ENCODE assay signal across 27 cellular contexts in the genomic region with DNA sequence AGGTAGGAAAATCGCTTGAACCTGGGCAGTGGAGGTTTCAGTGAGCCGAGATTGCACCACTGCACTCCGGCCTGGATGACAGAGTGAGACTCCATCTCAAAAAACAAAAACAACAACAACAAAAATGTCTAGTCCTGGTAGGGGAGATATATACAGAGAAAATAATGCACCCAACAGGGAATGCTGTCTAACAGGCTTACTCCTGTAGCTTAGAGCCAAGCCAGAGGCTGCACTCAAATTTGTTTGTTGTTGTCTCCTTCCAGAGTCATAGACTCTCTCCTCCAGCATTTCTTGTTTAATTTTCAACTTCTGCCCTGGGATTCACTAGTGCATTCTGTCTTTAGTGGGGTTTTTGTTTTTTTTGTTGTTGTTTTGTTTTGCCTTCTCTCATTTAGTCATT. TPM values are rescaled to one million over a fixed set of nuclear protein-coding genes. Genes with fewer than 3 reads are reported as not detected.
DNase-seq lines count a peak whose midpoint lies in the region; ATAC-seq lines count a peak whose summit lies in the region.
"Had no signal": no experiment of that assay in that cellular context is flagged by ENCODE, and none has a peak within 500 bp of the region (broad histone marks: within the 10 kb centered on the region; RNA-seq: fewer than 3 reads in every experiment).

No MANE protein-coding gene starts in this region.

- H3K4me3 Mint-ChIP-seq in activated naive CD8-positive, alpha-beta T cell treated with anti-CD3 and anti-CD28 coated beads, Interleukin-2, amount 10 ng/mL, durations not matched to agents 7 days and 5 days, result peak overlapping the region; percentile 17
- no peak overlapping the region for H3K4me3 Mint-ChIP-seq in activated naive CD8-positive, alpha-beta T cell treated with anti-CD3 and anti-CD28 coated beads, Interleukin-2, amount 50 U/mL, for 24 hours
- H3K4me3 Mint-ChIP-seq: activated CD8-positive, alpha-beta T cell treated with anti-CD3 and anti-CD28 coated beads for 36 hours; activated naive CD4-positive, alpha-beta T cell treated with anti-CD3 and anti-CD28 coated beads, Interleukin-2, amount 50 U/mL, for 24 hours; endodermal cell; neural crest cell; T-helper 1 cell treated with Interleukin-12 subunit alpha and Interleukin-12 subunit beta and Interleukin-4 antibody, amounts not matched to agents 30 μg/mL and 1 μg/mL, for 36 hours had no signal

- peaks cover 15% of the 10 kb centered on the region for H3K79me1 ChIP-seq in trophoblast cell (ENCODE audit: low read length)

- H3K79me2 ChIP-seq in trophoblast cell (ENCODE audit: control insufficient read depth, insufficient read depth, low read length, poor library complexity), result peaks cover 6% of the 10 kb centered on the region

- no peak overlapping the region for H3K14ac ChIP-seq in trophoblast cell (ENCODE audit: low read length)

- POLR2A ChIA-PET in activated naive CD8-positive, alpha-beta T cell treated with anti-CD3 and anti-CD28 coated beads, Interleukin-2, amount 10 ng/mL, durations not matched to agents 7 days and 5 days (lab: Charles Lee), result interaction anchor here (1.9 kb wide), 1 partner anchor 841 kb away, joined by 8 read pairs; a partner anchor contains a TSS

- H3K36me3 ChIP-seq in SK-N-MC (ENCODE audit: insufficient read depth, low read length) (peaks cover 2% of the 10 kb centered on the region; the same call in 1 of the 2 replicates), trophoblast cell (ENCODE audit: control insufficient read depth in 1 of 2, insufficient read depth in 2 of 2, low read length in 2 of 2) (no peaks in the 10 kb centered on the region)
- H3K36me3 ChIP-seq: left lung, right atrium auricular region, tibial nerve had no signal

- H3K4ac ChIP-seq in trophoblast cell (ENCODE audit: low read depth, low read length), result no peak overlapping the region

- no peak overlapping the region for H2BK120ac ChIP-seq in trophoblast cell (ENCODE audit: insufficient read depth, low read length, poor library complexity)

- H2BK12ac ChIP-seq in trophoblast cell (ENCODE audit: low read length), result no peak overlapping the region

- peaks cover 12% of the 10 kb centered on the region for H3K36me3 Mint-ChIP-seq in activated naive CD8-positive, alpha-beta T cell treated with anti-CD3 and anti-CD28 coated beads, Interleukin-2, amount 10 ng/mL, durations not matched to agents 7 days and 5 days
- H3K36me3 Mint-ChIP-seq in activated naive CD8-positive, alpha-beta T cell treated with anti-CD3 and anti-CD28 coated beads, Interleukin-2, amount 50 U/mL, for 24 hours (ENCODE audit: low read depth), result peaks cover 8% of the 10 kb centered on the region

- no peak overlapping the region for H4K12ac ChIP-seq in trophoblast cell (ENCODE audit: low read depth, low read length)

- H3K27me3 Mint-ChIP-seq in activated naive CD8-positive, alpha-beta T cell treated with anti-CD3 and anti-CD28 coated beads, Interleukin-2, amount 10 ng/mL, durations not matched to agents 7 days and 5 days, result peaks cover 12% of the 10 kb centered on the region
- peaks cover 12% of the 10 kb centered on the region for H3K27me3 Mint-ChIP-seq in activated naive CD8-positive, alpha-beta T cell treated with anti-CD3 and anti-CD28 coated beads, Interleukin-2, amount 50 U/mL, for 24 hours
- H3K27me3 Mint-ChIP-seq: activated naive CD4-positive, alpha-beta T cell treated with anti-CD3 and anti-CD28 coated beads, Interleukin-2, amount 50 U/mL, for 24 hours had no signal

- no CpG with 5 or more reads among the region's 3 CpGs for WGBS in trophoblast cell (ENCODE audit: extremely low coverage, insufficient coverage, insufficient read length)

- peak overlapping the region; percentile 0 for H3K27ac Mint-ChIP-seq in activated naive CD8-positive, alpha-beta T cell treated with anti-CD3 and anti-CD28 coated beads, Interleukin-2, amount 10 ng/mL, durations not matched to agents 7 days and 5 days
- no peak overlapping the region for H3K27ac Mint-ChIP-seq in activated naive CD8-positive, alpha-beta T cell treated with anti-CD3 and anti-CD28 coated beads, Interleukin-2, amount 50 U/mL, for 24 hours
- H3K27ac Mint-ChIP-seq: activated CD8-positive, alpha-beta T cell treated with anti-CD3 and anti-CD28 coated beads for 36 hours; activated naive CD4-positive, alpha-beta T cell treated with anti-CD3 and anti-CD28 coated beads, Interleukin-2, amount 50 U/mL, for 24 hours; endodermal cell; T-helper 1 cell treated with Interleukin-12 subunit alpha and Interleukin-12 subunit beta and Interleukin-4 antibody, amounts not matched to agents 30 μg/mL and 1 μg/mL, for 36 hours had no signal

- H4K8ac ChIP-seq in trophoblast cell (ENCODE audit: low read depth, low read length), result no peak overlapping the region

- H2AK5ac ChIP-seq in trophoblast cell (ENCODE audit: low read length), result no peak overlapping the region

- no peaks in the 10 kb centered on the region for H3K27me3 ChIP-seq in trophoblast cell (ENCODE audit: insufficient read depth, low read length)
- H3K27me3 ChIP-seq: left lung, right atrium auricular region had no signal

- no peak overlapping the region for H3K18ac ChIP-seq in trophoblast cell (ENCODE audit: low read length)

- H3K4me2 ChIP-seq in trophoblast cell (ENCODE audit: low read length), result no peak overlapping the region

- H3K27ac ChIP-seq in SK-N-MC (0 out of 2 replicates have a peak overlapping the region, but pooled peaks have one; percentile 6), trophoblast cell (ENCODE audit: low read depth, low read length) (no peak overlapping the region)

- intact Hi-C loops in cardiac septum (cut with DNase I) (loop anchor here (10.0 kb wide), 2 partner anchors 208 to 278 kb away; no protein-coding TSS in a partner anchor), sciatic nerve (cut with DNase I) (loop anchor here (10.0 kb wide), 1 partner anchor 278 kb away; no protein-coding TSS in a partner anchor)

- H2AFZ ChIP-seq in trophoblast cell (ENCODE audit: insufficient read depth, low read length, poor library complexity), result no peak overlapping the region

- no peak overlapping the region for H3K9ac ChIP-seq in SK-N-MC (ENCODE audit: insufficient read length)
- no peak overlapping the region for H3K9ac ChIP-seq in trophoblast cell (ENCODE audit: low read length)
- H3K9ac ChIP-seq: SK-N-SH had no signal

- DNase-seq in activated naive CD8-positive, alpha-beta T cell treated with anti-CD3 and anti-CD28 coated beads, Interleukin-2, amount 10 ng/mL, durations not matched to agents 7 days and 5 days, result no peak
- DNase-seq in activated naive CD8-positive, alpha-beta T cell treated with anti-CD3 and anti-CD28 coated beads, Interleukin-2, amount 50 U/mL, for 24 hours, result no peak
- DNase-seq in SK-N-MC (ENCODE audit: low read depth, low spot score) (no peak), trophoblast cell (peak; percentile 75 to 87), cardiac septum (ENCODE audit: low spot score) (no peak), germinal center (ENCODE audit: low spot score) (no peak), sciatic nerve (ENCODE audit: low spot score) (no peak), RPMI8226 (no peak)
- DNase-seq: activated CD4-positive, CD25-positive, alpha-beta regulatory T cell treated with anti-CD3 and anti-CD28 coated beads, Interleukin-2, amount 50 U/mL, for 72 hours; activated CD8-positive, alpha-beta T cell treated with anti-CD3 and anti-CD28 coated beads for 36 hours; caudate nucleus; left lung; mesenchymal stem cell; NCI-H1105; NCI-H187 treated with DMSO at 0.1 percent for 48 hours; NCI-H2171 treated with DMSO at 0.1 percent for 48 hours; NCI-H510A treated with DMSO at 0.1 percent for 48 hours; SK-N-SH; stimulated activated CD4-positive, alpha-beta T cell treated with anti-CD3 and anti-CD28 coated beads, Interleukin-1b, Interleukin-23, amount 100 ng/mL, for 48 hours; stimulated activated naive CD8-positive, alpha-beta T cell treated with anti-CD3 and anti-CD28 coated beads, Interleukin-15, amount 100 ng/mL, for 72 hours had no signal

- no peak overlapping the region for H4K91ac ChIP-seq in trophoblast cell (ENCODE audit: low read depth, low read length)

- H3K4me3 ChIP-seq in SK-N-MC (no peak overlapping the region), trophoblast cell (ENCODE audit: low read depth, low read length) (no peak overlapping the region)
- H3K4me3 ChIP-seq: K562, left lung, right atrium auricular region, tibial nerve had no signal

- peaks cover 18% of the 10 kb centered on the region for H3K4me1 Mint-ChIP-seq in activated naive CD8-positive, alpha-beta T cell treated with anti-CD3 and anti-CD28 coated beads, Interleukin-2, amount 10 ng/mL, durations not matched to agents 7 days and 5 days
- peaks cover 36% of the 10 kb centered on the region for H3K4me1 Mint-ChIP-seq in activated naive CD8-positive, alpha-beta T cell treated with anti-CD3 and anti-CD28 coated beads, Interleukin-2, amount 50 U/mL, for 24 hours
- H3K4me1 Mint-ChIP-seq: endodermal cell had no signal

- ATAC-seq in activated naive CD8-positive, alpha-beta T cell treated with anti-CD3 and anti-CD28 coated beads, Interleukin-2, amount 10 ng/mL, durations not matched to agents 7 days and 5 days (ENCODE audit: low read depth), result no peak
- ATAC-seq in activated naive CD8-positive, alpha-beta T cell treated with anti-CD3 and anti-CD28 coated beads, Interleukin-2, amount 50 U/mL, for 24 hours, result no peak
- no peak for ATAC-seq in sciatic nerve
- ATAC-seq: activated CD8-positive, alpha-beta T cell treated with anti-CD3 and anti-CD28 coated beads for 36 hours had no signal

- H3K9me3 Mint-ChIP-seq in activated naive CD8-positive, alpha-beta T cell treated with anti-CD3 and anti-CD28 coated beads, Interleukin-2, amount 10 ng/mL, durations not matched to agents 7 days and 5 days, result peaks cover 6% of the 10 kb centered on the region
- H3K9me3 Mint-ChIP-seq in activated naive CD8-positive, alpha-beta T cell treated with anti-CD3 and anti-CD28 coated beads, Interleukin-2, amount 50 U/mL, for 24 hours, result peaks cover 4% of the 10 kb centered on the region
- H3K9me3 Mint-ChIP-seq: activated naive CD4-positive, alpha-beta T cell treated with anti-CD3 and anti-CD28 coated beads, Interleukin-2, amount 50 U/mL, for 24 hours; stimulated activated naive CD8-positive, alpha-beta T cell treated with anti-CD3 and anti-CD28 coated beads, Interleukin-15, amount 100 ng/mL, for 72 hours had no signal

- no peak overlapping the region for H3K23ac ChIP-seq in trophoblast cell (ENCODE audit: low read length)

- H2BK5ac ChIP-seq in trophoblast cell (ENCODE audit: low read depth, low read length, poor library complexity), result no peak overlapping the region

- H3K9me3 ChIP-seq in SK-N-MC (ENCODE audit: low read depth, low read length) (no peaks in the 10 kb centered on the region), trophoblast cell (ENCODE audit: insufficient read depth, low read depth, low read length) (peaks cover 1% of the 10 kb centered on the region)
- H3K9me3 ChIP-seq: left lung, right atrium auricular region, SK-N-SH, tibial nerve had no signal

- H3K4me1 ChIP-seq in trophoblast cell (ENCODE audit: control insufficient read depth in 1 of 2, insufficient read depth in 2 of 2, low read length in 2 of 2), result peaks cover 6 to 7% of the 10 kb centered on the region in 2 experiments

RNA-seq across cellular contexts. Expression of a gene that starts 4.6 kb away (rescaled TPM):
- total RNA-seq in activated naive CD8-positive, alpha-beta T cell treated with anti-CD3 and anti-CD28 coated beads, Interleukin-2, amount 10 ng/mL, durations not matched to agents 7 days and 5 days, result 100 to 1,000 TPM; 222 to 243 TPM
- 183 and 193 TPM in 2 replicates for polyA plus RNA-seq in trophoblast cell (2013)
- total RNA-seq in cardiac septum (62.1 TPM), sciatic nerve (104 TPM)

Comparison
In these comparisons a context has a peak if more than half of its experiments do, and no peak if none do; other contexts are left out.
1. DNase-seq: peak in trophoblast cell (2 of 2); none in activated naive CD8-positive, alpha-beta T cell treated with anti-CD3 and anti-CD28 coated beads, Interleukin-2, amount 10 ng/mL, durations not matched to agents 7 days and 5 days (single experiment), activated naive CD8-positive, alpha-beta T cell treated with anti-CD3 and anti-CD28 coated beads, Interleukin-2, amount 50 U/mL, for 24 hours (single experiment), SK-N-MC (single experiment), cardiac septum (single experiment), germinal center (single experiment), sciatic nerve (single experiment) and RPMI8226 (single experiment).